ENCODE assay signal across 8 cellular contexts in genomic region chr5:132963175-132964104, GRCh38. TPM values are rescaled to one million over a fixed set of nuclear protein-coding genes. Genes with fewer than 3 reads are reported as not detected.
DNase-seq lines count a peak whose midpoint lies in the region; TF ChIP-seq lines count a peak whose summit lies in the region.

Gene AFF4, minus strand, starts transcription at chr5:132963634. Its CDS starts 26,445 bp downstream, at chr5:132937189.

- WGBS in neuronal stem cell (ENCODE audit: extremely low coverage in 2 of 2, insufficient read length in 2 of 2, insufficient replicate concordance in 1 of 2), 2 donors = no CpG with 5 or more reads among the region's 98 CpGs

- H3K27me3 ChIP-seq in SJCRH30 = no peaks in the 10 kb centered on the region
- no peaks in the 10 kb centered on the region for H3K27me3 ChIP-seq in neuronal stem cell (ENCODE audit: control insufficient read depth in 3 of 3, insufficient read depth in 3 of 3, low read depth in 1 of 3, low read length in 3 of 3)

- H3K4me3 ChIP-seq in SJCRH30 (peak within 1 kb of the TSS; percentile 99), neuronal stem cell (ENCODE audit: low read length in 2 of 2) (peak within 1 kb of the TSS; percentile 64 to 99)

- no peak within 1 kb of the TSS for H2AK5ac ChIP-seq in neuronal stem cell (ENCODE audit: low read depth, low read length)

- H3K14ac ChIP-seq in neuronal stem cell (ENCODE audit: low read length) = peak within 1 kb of the TSS; percentile 97

- H2AFZ ChIP-seq in neuronal stem cell (ENCODE audit: low read length) = peak within 1 kb of the TSS; percentile 96

- peak within 1 kb of the TSS; percentile 99 for H3K9ac ChIP-seq in neuronal stem cell (ENCODE audit: low read depth, low read length, poor library complexity)

- peaks cover 6% of the 10 kb centered on the region for H3K79me1 ChIP-seq in neuronal stem cell (ENCODE audit: low read depth, low read length)

- no peak for TF ChIP-seq CTCF in subcutaneous adipose tissue (IDR thresholded peaks at IDR 0.05; ENCODE audit: low read depth)

- 0 out of 2 replicates have a peak, but pooled peaks cover 4% of the 10 kb centered on the region for H3K36me3 ChIP-seq in SJCRH30
- H3K36me3 ChIP-seq in neuronal stem cell (replicated peaks in 1 of 2; ENCODE audit: control insufficient read depth in 2 of 2, insufficient read depth in 2 of 2, low read length in 2 of 2) = peaks cover 0 to 14% of the 10 kb centered on the region in 2 donors

- H2BK5ac ChIP-seq in neuronal stem cell (ENCODE audit: low read length) = peak within 1 kb of the TSS; percentile 96

- no peaks in the 10 kb centered on the region for H3K9me3 ChIP-seq in SJCRH30 (replicated peaks)
- H3K9me3 ChIP-seq in neuronal stem cell (replicated peaks in 1 of 2; ENCODE audit: control insufficient read depth in 2 of 2, insufficient read depth in 1 of 2, low read depth in 1 of 2, low read length in 2 of 2) = no peaks in the 10 kb centered on the region

- H4K8ac ChIP-seq in neuronal stem cell (ENCODE audit: low read depth, low read length) = peak within 1 kb of the TSS; percentile 17

- peak within 1 kb of the TSS; percentile 98 for H3K23ac ChIP-seq in neuronal stem cell (ENCODE audit: low read depth, low read length, poor library complexity)

- H3K4ac ChIP-seq in neuronal stem cell (ENCODE audit: low read length) = peak within 1 kb of the TSS; percentile 93

- peak within 1 kb of the TSS; percentile 54 for H3K4me2 ChIP-seq in neuronal stem cell (ENCODE audit: insufficient read depth, low read length, poor library complexity, severe bottlenecking)

- DNase-seq in ELR (ENCODE audit: low read depth) (peak; percentile 97), H4 (ENCODE audit: low spot score) (peak; percentile 98), LoVo (ENCODE audit: low spot score) (peak; percentile 96), SJCRH30 (peak; percentile 96 to 97), foreskin melanocyte (peak; percentile 93), neuronal stem cell (ENCODE audit: low spot score) (peak; percentile 94)
- peak; percentile 66 to 85 (median 74) for DNase-seq in activated naive CD4-positive, alpha-beta T cell (lab: John Stamatoyannopoulos, UW)

- H2BK12ac ChIP-seq in neuronal stem cell (ENCODE audit: low read length) = no peak within 1 kb of the TSS

- H2BK15ac ChIP-seq in neuronal stem cell (ENCODE audit: low read length) = peak within 1 kb of the TSS; percentile 99

- 0 out of 2 replicates have a peak, but pooled peaks cover 3% of the 10 kb centered on the region for H3K4me1 ChIP-seq in SJCRH30
- H3K4me1 ChIP-seq in neuronal stem cell (ENCODE audit: control insufficient read depth in 2 of 2, insufficient read depth in 1 of 2, low read depth in 1 of 2, low read length in 2 of 2) = peaks cover 0 to 3% of the 10 kb centered on the region in 2 donors

- H2BK120ac ChIP-seq in neuronal stem cell (ENCODE audit: low read depth, low read length) = peak within 1 kb of the TSS; percentile 96

- H3K27ac ChIP-seq in SJCRH30 (peak within 1 kb of the TSS; percentile 92), neuronal stem cell (replicated peaks; ENCODE audit: low read length) (peak within 1 kb of the TSS; percentile 93)

- H3K18ac ChIP-seq in neuronal stem cell (ENCODE audit: low read length) = peak within 1 kb of the TSS; percentile 99

- H4K91ac ChIP-seq in neuronal stem cell (ENCODE audit: low read depth, low read length, poor library complexity) = no peak within 1 kb of the TSS

RNA-seq across cellular contexts. Expression of gene AFF4, which starts in this region (rescaled TPM):
- total RNA-seq in H4 (2014; rRNA removed; shearing (Covaris generic)) = 19.3 and 31.7 TPM in 2 replicates
- 45.2 and 51.0 TPM in 2 replicates for total RNA-seq in SJCRH30 (2014; rRNA removed; shearing (Covaris generic))
- 24.6 TPM for polyA plus RNA-seq in neuronal stem cell (2013, experiment 1 of 2)
- 26.2 TPM for polyA plus RNA-seq in neuronal stem cell (2013, experiment 2 of 2)
- total RNA-seq in subcutaneous adipose tissue = 10 to 100 TPM; 61.6 to 84.1 (median 67.1) TPM

Comparison
In these comparisons a context has a peak if more than half of its experiments do, and no peak if none do; other contexts are left out.
1. Peak in every context shown above with its lines: DNase-seq, H3K4me3 ChIP-seq and H3K27ac ChIP-seq.